In genomic region chr20:3405696-3406358, GRCh38 we compare ENCODE assay signal across 1 cellular context.
TF ChIP-seq lines count a peak whose summit lies in the region.

No MANE protein-coding gene starts in this region.

TF ChIP-seq in HepG2, 621 proteins besides CTCF, POLR2A, EP300 and RAD21 (continued from another document and continues in another):
- TF ChIP-seq, protein P1, sequence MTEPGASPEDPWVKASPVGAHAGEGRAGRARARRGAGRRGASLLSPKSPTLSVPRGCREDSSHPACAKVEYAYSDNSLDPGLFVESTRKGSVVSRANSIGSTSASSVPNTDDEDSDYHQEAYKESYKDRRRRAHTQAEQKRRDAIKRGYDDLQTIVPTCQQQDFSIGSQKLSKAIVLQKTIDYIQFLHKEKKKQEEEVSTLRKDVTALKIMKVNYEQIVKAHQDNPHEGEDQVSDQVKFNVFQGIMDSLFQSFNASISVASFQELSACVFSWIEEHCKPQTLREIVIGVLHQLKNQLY (CRISPR knock-in tag; IDR thresholded peaks at IDR 0.05): no peak
- TF ChIP-seq ELF3 (CRISPR knock-in tag; IDR thresholded peaks at IDR 0.05): 0 out of 2 replicates have a peak, but pooled peaks have one; percentile 30
- TF ChIP-seq PRMT3 (CRISPR knock-in tag; IDR thresholded peaks at IDR 0.05; ENCODE audit: borderline replicate concordance, low read depth): no peak
- TF ChIP-seq ZNF230 (CRISPR knock-in tag; IDR thresholded peaks at IDR 0.05): no peak
- TF ChIP-seq, protein P2, sequence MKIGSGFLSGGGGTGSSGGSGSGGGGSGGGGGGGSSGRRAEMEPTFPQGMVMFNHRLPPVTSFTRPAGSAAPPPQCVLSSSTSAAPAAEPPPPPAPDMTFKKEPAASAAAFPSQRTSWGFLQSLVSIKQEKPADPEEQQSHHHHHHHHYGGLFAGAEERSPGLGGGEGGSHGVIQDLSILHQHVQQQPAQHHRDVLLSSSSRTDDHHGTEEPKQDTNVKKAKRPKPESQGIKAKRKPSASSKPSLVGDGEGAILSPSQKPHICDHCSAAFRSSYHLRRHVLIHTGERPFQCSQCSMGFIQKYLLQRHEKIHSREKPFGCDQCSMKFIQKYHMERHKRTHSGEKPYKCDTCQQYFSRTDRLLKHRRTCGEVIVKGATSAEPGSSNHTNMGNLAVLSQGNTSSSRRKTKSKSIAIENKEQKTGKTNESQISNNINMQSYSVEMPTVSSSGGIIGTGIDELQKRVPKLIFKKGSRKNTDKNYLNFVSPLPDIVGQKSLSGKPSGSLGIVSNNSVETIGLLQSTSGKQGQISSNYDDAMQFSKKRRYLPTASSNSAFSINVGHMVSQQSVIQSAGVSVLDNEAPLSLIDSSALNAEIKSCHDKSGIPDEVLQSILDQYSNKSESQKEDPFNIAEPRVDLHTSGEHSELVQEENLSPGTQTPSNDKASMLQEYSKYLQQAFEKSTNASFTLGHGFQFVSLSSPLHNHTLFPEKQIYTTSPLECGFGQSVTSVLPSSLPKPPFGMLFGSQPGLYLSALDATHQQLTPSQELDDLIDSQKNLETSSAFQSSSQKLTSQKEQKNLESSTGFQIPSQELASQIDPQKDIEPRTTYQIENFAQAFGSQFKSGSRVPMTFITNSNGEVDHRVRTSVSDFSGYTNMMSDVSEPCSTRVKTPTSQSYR (CRISPR knock-in tag; IDR thresholded peaks at IDR 0.05; ENCODE audit: borderline replicate concordance): no peak
- no peak for TF ChIP-seq ZNF562 (CRISPR knock-in tag; IDR thresholded peaks at IDR 0.05; ENCODE audit: borderline replicate concordance)
- no peak for TF ChIP-seq FOXP1 (IDR thresholded peaks at IDR 0.05)
- TF ChIP-seq FOXP1 (CRISPR knock-in tag; IDR thresholded peaks at IDR 0.05): peak; percentile 26; the same call in 1 of the 2 replicates
- TF ChIP-seq MAFK (conservative IDR thresholded peaks at IDR 0.05 in 1 of 2, IDR thresholded peaks at IDR 0.05 in 1 of 2; ENCODE audit: low read length in 2 of 2): no peak
- no peak for TF ChIP-seq ATF7 (IDR thresholded peaks at IDR 0.05)
- no peak for TF ChIP-seq ATF7 (CRISPR knock-in tag; IDR thresholded peaks at IDR 0.05)
- TF ChIP-seq, protein P3, sequence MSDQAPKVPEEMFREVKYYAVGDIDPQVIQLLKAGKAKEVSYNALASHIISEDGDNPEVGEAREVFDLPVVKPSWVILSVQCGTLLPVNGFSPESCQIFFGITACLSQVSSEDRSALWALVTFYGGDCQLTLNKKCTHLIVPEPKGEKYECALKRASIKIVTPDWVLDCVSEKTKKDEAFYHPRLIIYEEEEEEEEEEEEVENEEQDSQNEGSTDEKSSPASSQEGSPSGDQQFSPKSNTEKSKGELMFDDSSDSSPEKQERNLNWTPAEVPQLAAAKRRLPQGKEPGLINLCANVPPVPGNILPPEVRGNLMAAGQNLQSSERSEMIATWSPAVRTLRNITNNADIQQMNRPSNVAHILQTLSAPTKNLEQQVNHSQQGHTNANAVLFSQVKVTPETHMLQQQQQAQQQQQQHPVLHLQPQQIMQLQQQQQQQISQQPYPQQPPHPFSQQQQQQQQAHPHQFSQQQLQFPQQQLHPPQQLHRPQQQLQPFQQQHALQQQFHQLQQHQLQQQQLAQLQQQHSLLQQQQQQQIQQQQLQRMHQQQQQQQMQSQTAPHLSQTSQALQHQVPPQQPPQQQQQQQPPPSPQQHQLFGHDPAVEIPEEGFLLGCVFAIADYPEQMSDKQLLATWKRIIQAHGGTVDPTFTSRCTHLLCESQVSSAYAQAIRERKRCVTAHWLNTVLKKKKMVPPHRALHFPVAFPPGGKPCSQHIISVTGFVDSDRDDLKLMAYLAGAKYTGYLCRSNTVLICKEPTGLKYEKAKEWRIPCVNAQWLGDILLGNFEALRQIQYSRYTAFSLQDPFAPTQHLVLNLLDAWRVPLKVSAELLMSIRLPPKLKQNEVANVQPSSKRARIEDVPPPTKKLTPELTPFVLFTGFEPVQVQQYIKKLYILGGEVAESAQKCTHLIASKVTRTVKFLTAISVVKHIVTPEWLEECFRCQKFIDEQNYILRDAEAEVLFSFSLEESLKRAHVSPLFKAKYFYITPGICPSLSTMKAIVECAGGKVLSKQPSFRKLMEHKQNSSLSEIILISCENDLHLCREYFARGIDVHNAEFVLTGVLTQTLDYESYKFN (CRISPR knock-in tag; conservative IDR thresholded peaks at IDR 0.05): 0 out of 2 replicates have a peak, but pooled peaks have one; percentile 13
- TF ChIP-seq LBX2 (CRISPR knock-in tag; IDR thresholded peaks at IDR 0.05; ENCODE audit: borderline replicate concordance): no peak
- no peak for TF ChIP-seq ZFP82 (CRISPR knock-in tag; IDR thresholded peaks at IDR 0.05; ENCODE audit: borderline replicate concordance)
- TF ChIP-seq ZFP1 (CRISPR knock-in tag; IDR thresholded peaks at IDR 0.05): no peak
- TF ChIP-seq RNF2 (conservative IDR thresholded peaks at IDR 0.05; ENCODE audit: low read depth): no peak
- TF ChIP-seq SRSF1 (optimal IDR thresholded peaks at IDR 0.05; ENCODE audit: low read depth, low read length): no peak
- TF ChIP-seq, protein P4, sequence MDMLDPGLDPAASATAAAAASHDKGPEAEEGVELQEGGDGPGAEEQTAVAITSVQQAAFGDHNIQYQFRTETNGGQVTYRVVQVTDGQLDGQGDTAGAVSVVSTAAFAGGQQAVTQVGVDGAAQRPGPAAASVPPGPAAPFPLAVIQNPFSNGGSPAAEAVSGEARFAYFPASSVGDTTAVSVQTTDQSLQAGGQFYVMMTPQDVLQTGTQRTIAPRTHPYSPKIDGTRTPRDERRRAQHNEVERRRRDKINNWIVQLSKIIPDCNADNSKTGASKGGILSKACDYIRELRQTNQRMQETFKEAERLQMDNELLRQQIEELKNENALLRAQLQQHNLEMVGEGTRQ (IDR thresholded peaks at IDR 0.05; ENCODE audit: low read depth, low read length): no peak
- TF ChIP-seq, protein P4 (CRISPR knock-in tag; IDR thresholded peaks at IDR 0.05; ENCODE audit: borderline replicate concordance): no peak
- TF ChIP-seq ZNF431 (CRISPR knock-in tag; IDR thresholded peaks at IDR 0.05; ENCODE audit: borderline replicate concordance, low read depth): no peak
- TF ChIP-seq ARID4A (CRISPR knock-in tag; IDR thresholded peaks at IDR 0.05; ENCODE audit: borderline replicate concordance): no peak
- peak; percentile 80 for TF ChIP-seq BCL6 (CRISPR knock-in tag; IDR thresholded peaks at IDR 0.05)
- TF ChIP-seq TEAD2 (CRISPR knock-in tag; IDR thresholded peaks at IDR 0.05): no peak
- TF ChIP-seq, protein P5, sequence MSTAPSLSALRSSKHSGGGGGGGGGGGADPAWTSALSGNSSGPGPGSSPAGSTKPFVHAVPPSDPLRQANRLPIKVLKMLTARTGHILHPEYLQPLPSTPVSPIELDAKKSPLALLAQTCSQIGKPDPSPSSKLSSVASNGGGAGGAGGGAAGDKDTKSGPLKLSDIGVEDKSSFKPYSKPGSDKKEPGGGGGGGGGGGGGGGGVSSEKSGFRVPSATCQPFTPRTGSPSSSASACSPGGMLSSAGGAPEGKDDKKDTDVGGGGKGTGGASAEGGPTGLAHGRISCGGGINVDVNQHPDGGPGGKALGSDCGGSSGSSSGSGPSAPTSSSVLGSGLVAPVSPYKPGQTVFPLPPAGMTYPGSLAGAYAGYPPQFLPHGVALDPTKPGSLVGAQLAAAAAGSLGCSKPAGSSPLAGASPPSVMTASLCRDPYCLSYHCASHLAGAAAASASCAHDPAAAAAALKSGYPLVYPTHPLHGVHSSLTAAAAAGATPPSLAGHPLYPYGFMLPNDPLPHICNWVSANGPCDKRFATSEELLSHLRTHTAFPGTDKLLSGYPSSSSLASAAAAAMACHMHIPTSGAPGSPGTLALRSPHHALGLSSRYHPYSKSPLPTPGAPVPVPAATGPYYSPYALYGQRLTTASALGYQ (CRISPR knock-in tag; IDR thresholded peaks at IDR 0.05): no peak
- no peak for TF ChIP-seq NCOA2 (CRISPR knock-in tag; IDR thresholded peaks at IDR 0.05)
- TF ChIP-seq, protein P6, sequence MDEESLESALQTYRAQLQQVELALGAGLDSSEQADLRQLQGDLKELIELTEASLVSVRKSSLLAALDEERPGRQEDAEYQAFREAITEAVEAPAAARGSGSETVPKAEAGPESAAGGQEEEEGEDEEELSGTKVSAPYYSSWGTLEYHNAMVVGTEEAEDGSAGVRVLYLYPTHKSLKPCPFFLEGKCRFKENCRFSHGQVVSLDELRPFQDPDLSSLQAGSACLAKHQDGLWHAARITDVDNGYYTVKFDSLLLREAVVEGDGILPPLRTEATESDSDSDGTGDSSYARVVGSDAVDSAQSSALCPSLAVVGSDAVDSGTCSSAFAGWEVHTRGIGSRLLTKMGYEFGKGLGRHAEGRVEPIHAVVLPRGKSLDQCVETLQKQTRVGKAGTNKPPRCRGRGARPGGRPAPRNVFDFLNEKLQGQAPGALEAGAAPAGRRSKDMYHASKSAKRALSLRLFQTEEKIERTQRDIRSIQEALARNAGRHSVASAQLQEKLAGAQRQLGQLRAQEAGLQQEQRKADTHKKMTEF (CRISPR knock-in tag; IDR thresholded peaks at IDR 0.05): 0 out of 2 replicates have a peak, but pooled peaks have one; percentile 14
- TF ChIP-seq, protein P7, sequence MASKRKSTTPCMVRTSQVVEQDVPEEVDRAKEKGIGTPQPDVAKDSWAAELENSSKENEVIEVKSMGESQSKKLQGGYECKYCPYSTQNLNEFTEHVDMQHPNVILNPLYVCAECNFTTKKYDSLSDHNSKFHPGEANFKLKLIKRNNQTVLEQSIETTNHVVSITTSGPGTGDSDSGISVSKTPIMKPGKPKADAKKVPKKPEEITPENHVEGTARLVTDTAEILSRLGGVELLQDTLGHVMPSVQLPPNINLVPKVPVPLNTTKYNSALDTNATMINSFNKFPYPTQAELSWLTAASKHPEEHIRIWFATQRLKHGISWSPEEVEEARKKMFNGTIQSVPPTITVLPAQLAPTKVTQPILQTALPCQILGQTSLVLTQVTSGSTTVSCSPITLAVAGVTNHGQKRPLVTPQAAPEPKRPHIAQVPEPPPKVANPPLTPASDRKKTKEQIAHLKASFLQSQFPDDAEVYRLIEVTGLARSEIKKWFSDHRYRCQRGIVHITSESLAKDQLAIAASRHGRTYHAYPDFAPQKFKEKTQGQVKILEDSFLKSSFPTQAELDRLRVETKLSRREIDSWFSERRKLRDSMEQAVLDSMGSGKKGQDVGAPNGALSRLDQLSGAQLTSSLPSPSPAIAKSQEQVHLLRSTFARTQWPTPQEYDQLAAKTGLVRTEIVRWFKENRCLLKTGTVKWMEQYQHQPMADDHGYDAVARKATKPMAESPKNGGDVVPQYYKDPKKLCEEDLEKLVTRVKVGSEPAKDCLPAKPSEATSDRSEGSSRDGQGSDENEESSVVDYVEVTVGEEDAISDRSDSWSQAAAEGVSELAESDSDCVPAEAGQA (IDR thresholded peaks at IDR 0.05; ENCODE audit: low read depth): no peak
- TF ChIP-seq, protein P7 (CRISPR knock-in tag; IDR thresholded peaks at IDR 0.05; ENCODE audit: borderline replicate concordance): no peak
- no peak for TF ChIP-seq POLR2G (IDR thresholded peaks at IDR 0.05; ENCODE audit: low read depth, low read length)
- no peak for TF ChIP-seq TBL1XR1 (IDR thresholded peaks at IDR 0.05; ENCODE audit: borderline replicate concordance, low read length, partially characterized antibody)
